Comparison of ENCODE assay signal across 8 cellular contexts in genomic region chr14:97458302-97459137, GRCh38.
DNase-seq lines count a peak whose midpoint lies in the region; ATAC-seq and TF ChIP-seq lines count a peak whose summit lies in the region.

No MANE protein-coding gene starts in this region.

- no peaks in the 10 kb centered on the region for H3K27me3 ChIP-seq in transverse colon
- H3K27me3 ChIP-seq in tibial nerve: no peaks in the 10 kb centered on the region

- H3K4me3 ChIP-seq in transverse colon (peak overlapping the region in 2 of 4 donors; percentile 1 to 34), tibial nerve (peak overlapping the region in 2 of 4 donors; percentile 19 to 29)

- TF ChIP-seq POLR2A in transverse colon (IDR thresholded peaks at IDR 0.05) (no peak), tibial nerve (IDR thresholded peaks at IDR 0.05) (no peak)

- no peaks in the 10 kb centered on the region for H3K9me3 Mint-ChIP-seq in endothelial cell (ENCODE audit: unreplicated experiment)

- H3K4me1 ChIP-seq in transverse colon (peaks cover 0 to 14% (median 0%) of the 10 kb centered on the region in 4 donors), tibial nerve (peaks cover 0 to 8% (median 2%) of the 10 kb centered on the region in 4 donors)

- no peaks in the 10 kb centered on the region for H3K36me3 Mint-ChIP-seq in endothelial cell (ENCODE audit: low read depth, unreplicated experiment)

- intact Hi-C loops in posterior cingulate gyrus (cut with DNase I): no loop called here
- intact Hi-C loops in transverse colon (cut with DNase I; ENCODE audit: low total_unique reads): no loop called here

- H3K36me3 ChIP-seq in transverse colon (no peaks in the 10 kb centered on the region), tibial nerve (no peaks in the 10 kb centered on the region)

- peak overlapping the region; percentile 87 for H3K4me3 Mint-ChIP-seq in endothelial cell (ENCODE audit: unreplicated experiment)

- peak overlapping the region; percentile 11 for H3K27ac Mint-ChIP-seq in endothelial cell (ENCODE audit: unreplicated experiment)

- H3K9me3 ChIP-seq in transverse colon: peaks cover 0 to 3% of the 10 kb centered on the region in 2 donors
- peaks cover 0 to 7% (median 0%) of the 10 kb centered on the region in 4 donors for H3K9me3 ChIP-seq in tibial nerve

- H3K27me3 Mint-ChIP-seq in endothelial cell (ENCODE audit: unreplicated experiment): peaks cover 5% of the 10 kb centered on the region

- peak overlapping the region in 1 of 4 donors; percentile 38 for H3K27ac ChIP-seq in transverse colon
- peak overlapping the region in 1 of 4 donors; percentile 59 for H3K27ac ChIP-seq in tibial nerve

- in situ Hi-C loops in GM13976 (cut with MboI; ENCODE audit: low sequenced_read_pairs, unreplicated experiment) (no loop called here), transverse colon (cut with MboI; ENCODE audit: low pct_ligation_motif_present in 1 of 4, low pct_unique_long_range_greater_than_20kb in 1 of 4, low sequenced_read_pairs in 3 of 4) (no loop called here)

- no peak for TF ChIP-seq EP300 in transverse colon (IDR thresholded peaks at IDR 0.05; ENCODE audit: low read depth)
- TF ChIP-seq EP300 in tibial nerve (IDR thresholded peaks at IDR 0.05): no peak

- 51 to 60% methylated on average over 21 to 37 of the region's 38 CpGs for WGBS in transverse colon (ENCODE audit: low coverage in 1 of 2), 2 donors
- 20 to 22% methylated on average over 36 to 38 of the region's 38 CpGs for WGBS in tibial nerve, 2 donors

- ATAC-seq in GM21367 (IDR thresholded peaks at IDR 0.05; ENCODE audit: unreplicated experiment): no peak
- ATAC-seq in HG03354 (IDR thresholded peaks at IDR 0.05; ENCODE audit: poor library complexity, severe bottlenecking, unreplicated experiment): no peak

- peaks cover 12% of the 10 kb centered on the region for H3K4me1 Mint-ChIP-seq in endothelial cell (ENCODE audit: unreplicated experiment)

- TF ChIP-seq CTCF in GM13976 (IDR thresholded peaks at IDR 0.05; ENCODE audit: borderline replicate concordance, control extremely low read depth, extremely low read depth, insufficient read depth, missing control alignments) (no peak), endothelial cell (IDR thresholded peaks at IDR 0.05; ENCODE audit: unreplicated experiment) (no peak), transverse colon (IDR thresholded peaks at IDR 0.05) (no peak), tibial nerve (IDR thresholded peaks at IDR 0.05) (no peak)

- DNase-seq in GM13976 (ENCODE audit: low spot score) (peak; percentile 27), endothelial cell (ENCODE audit: low spot score) (peak; percentile 30), posterior cingulate gyrus (peak in 6 of 10 donors; percentile 17 to 87 (median 49)), transverse colon (peak; percentile 28), tibial nerve (ENCODE audit: low spot score in 2 of 2) (no peak)
- DNase-seq in activated CD8-positive, alpha-beta memory T cell treated with anti-CD3 and anti-CD28 coated beads for 1 hour (ENCODE audit: extremely low read depth in 1 of 2, low read depth in 1 of 2): peak; percentile 53 to 60

Comparison
In these comparisons a context has a peak if more than half of its experiments do, and no peak if none do; other contexts are left out.
1. DNase-seq: peak in GM13976 (single experiment), activated CD8-positive, alpha-beta memory T cell treated with anti-CD3 and anti-CD28 coated beads for 1 hour (2 of 2), endothelial cell (single experiment), posterior cingulate gyrus (6 of 10) and transverse colon (single experiment); none in tibial nerve (0 of 2).